8 cellular contexts compared by ENCODE assay signal in genomic region chr20:23050847-23051627, GRCh38. TPM values are rescaled to one million over a fixed set of nuclear protein-coding genes. Genes with fewer than 3 reads are reported as not detected.
A peak's percentile ranks its signal among the peaks of the same experiment; 100 is the strongest.
DNase-seq lines count a peak whose midpoint lies in the region; ATAC-seq and TF ChIP-seq lines count a peak whose summit lies in the region.

No MANE protein-coding gene starts in this region.

- peak overlapping the region; percentile 78 for H3K4me3 ChIP-seq in NB4 (ENCODE audit: low read depth, low read length)

- peak; percentile 91 for TF ChIP-seq CTCF in NB4 (IDR thresholded peaks at IDR 0.05; ENCODE audit: low read depth, low read length)

- ATAC-seq in HG02610 (IDR thresholded peaks at IDR 0.05; ENCODE audit: unreplicated experiment) (no peak), GM18511 (IDR thresholded peaks at IDR 0.05; ENCODE audit: unreplicated experiment) (no peak)

- peak; percentile 44 for TF ChIP-seq POLR2A in NB4 (IDR thresholded peaks at IDR 0.05; ENCODE audit: extremely low read depth, insufficient read length)

- DNase-seq in GF-D8 (lab: John Stamatoyannopoulos, UW): peak; percentile 27
- DNase-seq in NB4 (ENCODE audit: low read depth): peak; percentile 97
- DNase-seq in astrocyte of the hippocampus (ENCODE audit: low read depth, low spot score): peak; percentile 50
- DNase-seq in iPS DF 4.7 (ENCODE audit: extremely low read depth, low spot score): peak; percentile 62
- peak; percentile 86 for DNase-seq in pulmonary artery endothelial cell (ENCODE audit: low read depth, low spot score)
- DNase-seq in NCI-H2081 treated with DMSO at 0.1 percent for 48 hours (lab: John Stamatoyannopoulos, UW): no peak

RNA-seq across cellular contexts. Expression of gene THBD, which starts 1.6 kb away (rescaled TPM):
- total RNA-seq in pulmonary artery endothelial cell: 104 and 139 TPM in 2 replicates

RNA-seq across cellular contexts. Expression of gene SSTR4, which starts 15.9 kb away (rescaled TPM):
- total RNA-seq in pulmonary artery endothelial cell: not detected in 2 replicates

RNA-seq across cellular contexts. Expression of gene CD93, which starts 35.1 kb away (rescaled TPM):
- 312 and 553 TPM in 2 replicates for total RNA-seq in pulmonary artery endothelial cell
